ENCODE assay signal across 8 cellular contexts in genomic region chr14:22837750-22838538, GRCh38. TPM values are rescaled to one million over a fixed set of nuclear protein-coding genes. Genes with fewer than 3 reads are reported as not detected.
A peak's percentile ranks its signal among the peaks of the same experiment; 100 is the strongest.
DNase-seq lines count a peak whose midpoint lies in the region; ATAC-seq and TF ChIP-seq lines count a peak whose summit lies in the region.

No MANE protein-coding gene starts in this region.

- H3K36me3 Mint-ChIP-seq in brain, result peaks cover 28% of the 10 kb centered on the region
- H3K36me3 Mint-ChIP-seq in activated naive CD4-positive, alpha-beta T cell treated with anti-CD3 and anti-CD28 coated beads, Interleukin-2, amount 50 U/mL, for 72 hours, result peaks cover 0 to 20% of the 10 kb centered on the region in 2 donors

- peaks cover 23% of the 10 kb centered on the region for H3K4me1 Mint-ChIP-seq in brain

- peak overlapping the region; percentile 74 for H3K9ac ChIP-seq in HUES6 (ENCODE audit: low read length)
- peak overlapping the region; percentile 40 to 96 (median 95) for H3K9ac ChIP-seq in subcutaneous abdominal adipose tissue (ENCODE audit: low read length in 5 of 5)

- H3K9me3 ChIP-seq in HUES6 (ENCODE audit: control insufficient read depth, insufficient read depth, low read depth, low read length) (no peaks in the 10 kb centered on the region), subcutaneous abdominal adipose tissue (ENCODE audit: control insufficient read depth in 5 of 5, low read length in 5 of 5) (no peaks in the 10 kb centered on the region)

- H3K4me3 ChIP-seq in HUES6 (ENCODE audit: low read depth, low read length) (peak overlapping the region; percentile 68), kidney epithelial cell (ENCODE audit: low read depth, low read length) (peak overlapping the region; percentile 94), subcutaneous abdominal adipose tissue (ENCODE audit: low read depth in 1 of 5, low read length in 5 of 5) (peak overlapping the region; percentile 87 to 94 (median 89))

- H3K4me1 ChIP-seq in HUES6 (ENCODE audit: control insufficient read depth, insufficient read depth, low read length) (peaks cover 27% of the 10 kb centered on the region), subcutaneous abdominal adipose tissue (ENCODE audit: control insufficient read depth in 5 of 5, insufficient read depth in 5 of 5, low read length in 5 of 5) (peaks cover 4 to 52% (median 49%) of the 10 kb centered on the region in 5 donors)

- DNase-seq in kidney epithelial cell (ENCODE audit: low read depth) (no peak), NCI-H2107 (lab: John Stamatoyannopoulos, UW) (no peak)
- DNase-seq in activated naive CD4-positive, alpha-beta T cell treated with anti-CD3 and anti-CD28 coated beads, Interleukin-2, amount 50 U/mL, for 72 hours (ENCODE audit: low spot score in 2 of 2), result no peak
- no peak for DNase-seq in effector CD4-positive, alpha-beta T cell

- H3K4me3 Mint-ChIP-seq in brain, result peak overlapping the region; percentile 73 to 97 (median 97)

- no peak for TF ChIP-seq CTCF in brain (conservative IDR thresholded peaks at IDR 0.05)
- TF ChIP-seq CTCF in kidney epithelial cell (IDR thresholded peaks at IDR 0.05; ENCODE audit: insufficient read depth, low read length, poor library complexity, severe bottlenecking), result no peak

- H3K36me3 ChIP-seq in HUES6 (ENCODE audit: control insufficient read depth, insufficient read depth, low read length) (peaks cover 46% of the 10 kb centered on the region), kidney epithelial cell (ENCODE audit: control insufficient read depth, insufficient read depth, low read length) (no peaks in the 10 kb centered on the region), subcutaneous abdominal adipose tissue (ENCODE audit: control insufficient read depth in 5 of 5, insufficient read depth in 5 of 5, low read length in 5 of 5) (peaks cover 6 to 47% (median 33%) of the 10 kb centered on the region in 5 donors)

- H3K27me3 Mint-ChIP-seq in brain, result peaks cover 33% of the 10 kb centered on the region

- H3K27ac ChIP-seq in HUES6 (ENCODE audit: low read depth, low read length), result peak overlapping the region; percentile 52; the same call in 1 of the 2 replicates
- peak overlapping the region; percentile 96 for H3K27ac ChIP-seq in subcutaneous abdominal adipose tissue (ENCODE audit: low read depth, low read length)

- peak overlapping the region; percentile 54 to 98 (median 86) for H3K27ac Mint-ChIP-seq in brain
- no peak overlapping the region for H3K27ac Mint-ChIP-seq in activated naive CD4-positive, alpha-beta T cell treated with anti-CD3 and anti-CD28 coated beads, Interleukin-2, amount 50 U/mL, for 72 hours

- no peaks in the 10 kb centered on the region for H3K9me3 Mint-ChIP-seq in brain
- H3K9me3 Mint-ChIP-seq in activated naive CD4-positive, alpha-beta T cell treated with anti-CD3 and anti-CD28 coated beads, Interleukin-2, amount 50 U/mL, for 72 hours, result no peaks in the 10 kb centered on the region

- H3K27me3 ChIP-seq in HUES6 (ENCODE audit: control insufficient read depth, insufficient read depth, low read length) (no peaks in the 10 kb centered on the region), kidney epithelial cell (ENCODE audit: control insufficient read depth, insufficient read depth, low read length) (no peaks in the 10 kb centered on the region), subcutaneous abdominal adipose tissue (ENCODE audit: control insufficient read depth in 5 of 5, insufficient read depth in 4 of 5, low read length in 5 of 5) (no peaks in the 10 kb centered on the region)

- no peak for ATAC-seq in activated naive CD4-positive, alpha-beta T cell treated with anti-CD3 and anti-CD28 coated beads, Interleukin-2, amount 50 U/mL, for 72 hours
- no peak for ATAC-seq in HG03196 (IDR thresholded peaks at IDR 0.05; ENCODE audit: unreplicated experiment)

RNA-seq across cellular contexts. Expression of gene MMP14, which starts 1.6 kb away (rescaled TPM):
- polyA plus RNA-seq in brain (ENCODE audit: insufficient read depth, low read depth, low replicate concordance), result 59.7 TPM
- total RNA-seq in kidney epithelial cell, result 650 and 669 TPM in 2 replicates
- 1 to 10 TPM in 1 of 2 donors, under 1 TPM in 1; 0.68 to 2.2 TPM for total RNA-seq in activated naive CD4-positive, alpha-beta T cell treated with anti-CD3 and anti-CD28 coated beads, Interleukin-2, amount 50 U/mL, for 72 hours

RNA-seq across cellular contexts. Expression of gene MRPL52, which starts 8.3 kb away (rescaled TPM):
- polyA plus RNA-seq in brain (ENCODE audit: insufficient read depth, low read depth, low replicate concordance), result 160 TPM
- total RNA-seq in kidney epithelial cell, result 102 and 362 TPM in 2 replicates
- 100 to 1,000 TPM; 112 to 146 TPM for total RNA-seq in activated naive CD4-positive, alpha-beta T cell treated with anti-CD3 and anti-CD28 coated beads, Interleukin-2, amount 50 U/mL, for 72 hours

RNA-seq across cellular contexts. Expression of gene SLC7A7, which starts 22.7 kb away (rescaled TPM):
- 2.7 TPM for polyA plus RNA-seq in brain (ENCODE audit: insufficient read depth, low read depth, low replicate concordance)
- total RNA-seq in kidney epithelial cell, result 6.8 and 10.0 TPM in 2 replicates
- under 1 TPM; 0.46 to 0.78 TPM for total RNA-seq in activated naive CD4-positive, alpha-beta T cell treated with anti-CD3 and anti-CD28 coated beads, Interleukin-2, amount 50 U/mL, for 72 hours

RNA-seq across cellular contexts. Expression of gene LRP10, which starts 33.6 kb away (rescaled TPM):
- polyA plus RNA-seq in brain (ENCODE audit: insufficient read depth, low read depth, low replicate concordance), result 51.6 TPM
- total RNA-seq in kidney epithelial cell, result 124 and 150 TPM in 2 replicates
- total RNA-seq in activated naive CD4-positive, alpha-beta T cell treated with anti-CD3 and anti-CD28 coated beads, Interleukin-2, amount 50 U/mL, for 72 hours, result 10 to 100 TPM; 48.9 to 67.6 TPM

RNA-seq across cellular contexts. Expression of gene REM2, which starts 45.1 kb away (rescaled TPM):
- 9.3 TPM for polyA plus RNA-seq in brain (ENCODE audit: insufficient read depth, low read depth, low replicate concordance)
- 0.48 and 1.2 TPM in 2 replicates for total RNA-seq in kidney epithelial cell
- total RNA-seq in activated naive CD4-positive, alpha-beta T cell treated with anti-CD3 and anti-CD28 coated beads, Interleukin-2, amount 50 U/mL, for 72 hours, result 1 to 10 TPM in 1 of 2 donors, under 1 TPM in 1; 0.93 to 1.1 TPM

Comparison
In these comparisons a context has a peak if more than half of its experiments do, and no peak if none do; other contexts are left out.
1. H3K27ac Mint-ChIP-seq: peak in brain (5 of 5); none in activated naive CD4-positive, alpha-beta T cell treated with anti-CD3 and anti-CD28 coated beads, Interleukin-2, amount 50 U/mL, for 72 hours (0 of 2).
2. RNA of gene MMP14, which starts 1.6 kb away (total RNA-seq): 650 to 669 TPM in kidney epithelial cell; 0.68 to 2.2 TPM in activated naive CD4-positive, alpha-beta T cell treated with anti-CD3 and anti-CD28 coated beads, Interleukin-2, amount 50 U/mL, for 72 hours; every median in the first group is over 100 times any median in the second.
3. Peak in every context shown above with its lines, with median percentiles within 50 percentile points of each other: H3K4me3 ChIP-seq.